ENCODE assay signal across 7 cellular contexts in the genomic region with DNA sequence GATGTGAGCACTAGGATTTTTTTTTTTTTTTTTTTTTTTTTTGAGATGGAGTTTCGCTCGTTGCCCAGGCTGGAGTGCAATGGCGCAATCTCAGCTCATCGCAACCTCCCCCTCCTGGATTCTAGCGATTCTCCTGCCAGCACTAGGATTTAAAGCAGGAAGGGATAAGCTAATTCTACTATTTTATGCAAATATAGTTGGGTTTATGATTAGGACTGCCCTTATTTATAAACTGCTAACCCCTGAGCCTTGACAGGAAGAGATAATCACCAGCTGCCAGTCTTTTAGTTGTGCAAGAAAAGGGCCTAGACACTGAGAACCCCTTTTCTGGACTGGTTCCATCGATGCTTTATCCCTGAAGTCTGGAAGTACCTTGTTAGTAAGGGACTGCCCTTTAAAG.
"Had no signal": no experiment of that assay in that cellular context is flagged by ENCODE, and none has a peak within 500 bp of the region (broad histone marks: within the 10 kb centered on the region; RNA-seq: fewer than 3 reads in every experiment).

No MANE protein-coding gene starts in this region.

- H3K27ac ChIP-seq: GM23248 had no signal

- H3K4me2 ChIP-seq: GM23338 had no signal

- H3K9ac ChIP-seq: GM23248 had no signal

- H3K4me1 ChIP-seq: HAP-1 had no signal

- H3K36me3 ChIP-seq: HAP-1 had no signal

- H2AFZ ChIP-seq: GM23248, GM23338 had no signal

- DNase-seq: GM23248, GOT3, H7, H9, HFFc6 had no signal

- H3K9me3 Mint-ChIP-seq: GM23338, H9 had no signal

- H3K4me3 ChIP-seq: GM23248, GM23338, HAP-1 had no signal

- H3K4me3 Mint-ChIP-seq: GM23338, H9, HFFc6 had no signal

- H3K9me3 ChIP-seq: HAP-1 had no signal

- H3K27ac Mint-ChIP-seq: GM23338, H9, HFFc6 had no signal
